In the genomic region with DNA sequence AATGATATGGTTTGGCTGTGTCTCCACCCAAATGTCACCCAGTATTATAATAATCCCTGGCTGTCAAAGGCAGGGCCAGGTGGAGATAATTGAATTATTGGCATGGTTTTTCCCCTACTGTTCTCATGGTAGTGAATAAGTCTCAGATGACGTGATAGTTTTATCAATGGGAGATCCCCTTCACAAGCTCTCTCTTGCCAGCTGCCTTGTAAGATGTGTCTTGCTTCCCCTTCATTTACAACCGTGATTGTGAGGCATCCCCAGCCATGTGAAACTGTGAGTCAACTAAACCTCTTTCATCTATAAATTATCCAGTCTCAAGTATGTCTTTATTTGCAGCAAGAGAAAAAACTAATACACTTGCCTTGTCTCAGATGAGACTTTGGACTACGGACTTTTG, we compare ENCODE assay signal across 34 cellular contexts.
DNase-seq lines count a peak whose midpoint lies in the region; ATAC-seq, FAIRE-seq and TF ChIP-seq lines count a peak whose summit lies in the region.
"Had no signal": no experiment of that assay in that cellular context is flagged by ENCODE, and none has a peak within 500 bp of the region (broad histone marks: within the 10 kb centered on the region; RNA-seq: fewer than 3 reads in every experiment).

No MANE protein-coding gene starts in this region.

- 13% methylated on average over 3 of the region's 3 CpGs for WGBS in GM12878 (ENCODE audit: insufficient coverage, insufficient replicate concordance, low lambda C conversion rate, missing lambda C conversion rate)

- no peak for TF ChIP-seq EP300 in GM12878 (IDR thresholded peaks at IDR 0.05; ENCODE audit: borderline replicate concordance in 1 of 2, control insufficient read depth in 1 of 2, low read depth in 2 of 2, low read length in 2 of 2)

- H3K4me3 Mint-ChIP-seq in activated T-helper 17 cell treated with anti-CD3 and anti-CD28 coated beads, Interleukin-2, amount 50 U/mL, for 72 hours = no peak overlapping the region
- H3K4me3 Mint-ChIP-seq in nephron progenitor cell = no peak overlapping the region
- H3K4me3 Mint-ChIP-seq: B cell; CD14-positive monocyte; CD4-positive, alpha-beta memory T cell; CD4-positive, alpha-beta T cell; CD4-positive, CD25-positive, alpha-beta regulatory T cell; CD8-positive, alpha-beta memory T cell; CD8-positive, alpha-beta T cell had no signal

- DNase-seq in GM12878 (ENCODE audit: low read depth, low spot score) (no peak), foreskin keratinocyte (peak; percentile 26 to 30), nephron progenitor cell (no peak), NCI-H748 (lab: John Stamatoyannopoulos, UW; ENCODE audit: unreplicated experiment) (no peak), C1 segment of cervical spinal cord (lab: John Stamatoyannopoulos, UW) (no peak)
- DNase-seq: 8988T; ACHN; AML-193; BE2C; Caco-2; Calu3; CD4-positive, alpha-beta memory T cell; CD4-positive, alpha-beta T cell; CD4-positive, CD25-positive, alpha-beta regulatory T cell; CD8-positive, alpha-beta memory T cell; CD8-positive, alpha-beta T cell; COR-L47; DMS 273 treated with DMSO at 0.1 percent for 48 hours; DMS153; DMS53; DMS79; DMS79 treated with DMSO at 0.1 percent for 48 hours; DND-41; EL had no signal

- H3K9me3 ChIP-seq in GM12878 (replicated peaks; ENCODE audit: control insufficient read depth, insufficient read depth, low read length) = no peaks in the 10 kb centered on the region
- H3K9me3 ChIP-seq: A549; BE2C; BLaER1; BLaER1 treated with 17β-estradiol and CSF1 and Interleukin-3, amounts not matched to agents 10 nM and 100 nM; Caco-2 had no signal

- H3K27ac Mint-ChIP-seq in activated T-helper 17 cell treated with anti-CD3 and anti-CD28 coated beads, Interleukin-2, amount 50 U/mL, for 72 hours = no peak overlapping the region
- no peak overlapping the region for H3K27ac Mint-ChIP-seq in nephron progenitor cell
- H3K27ac Mint-ChIP-seq: B cell; CD14-positive monocyte; CD4-positive, alpha-beta memory T cell; CD4-positive, alpha-beta T cell; CD4-positive, CD25-positive, alpha-beta regulatory T cell; CD8-positive, alpha-beta memory T cell; CD8-positive, alpha-beta T cell had no signal

- SMC1A ChIA-PET in GM12878 (lab: Charles Lee; ENCODE audit: uncharacterized antibody, unreplicated experiment) = no interaction called here

- H3K4me2 ChIP-seq in GM12878 (ENCODE audit: control insufficient read depth, insufficient read depth) = no peak overlapping the region
- H3K4me2 ChIP-seq: A549; BLaER1; BLaER1 treated with 17β-estradiol and CSF1 and Interleukin-3, amounts not matched to agents 10 nM and 100 nM had no signal

- in situ Hi-C loops in GM12878 (cut with MboI) = no loop called here

- H4K20me1 ChIP-seq in GM12878 (ENCODE audit: control insufficient read depth, insufficient read depth) = no peaks in the 10 kb centered on the region
- H4K20me1 ChIP-seq: BLaER1; BLaER1 treated with 17β-estradiol and CSF1 and Interleukin-3, amounts not matched to agents 10 nM and 100 nM had no signal

- no peaks in the 10 kb centered on the region for H3K36me3 ChIP-seq in GM12878 (ENCODE audit: control insufficient read depth in 2 of 2, insufficient read depth in 2 of 2, low read length in 1 of 2)
- H3K36me3 ChIP-seq: BE2C; BLaER1; BLaER1 treated with 17β-estradiol and CSF1 and Interleukin-3, amounts not matched to agents 10 nM and 100 nM had no signal

- no peaks in the 10 kb centered on the region for H3K4me1 Mint-ChIP-seq in activated T-helper 17 cell treated with anti-CD3 and anti-CD28 coated beads, Interleukin-2, amount 50 U/mL, for 72 hours
- H3K4me1 Mint-ChIP-seq in nephron progenitor cell = no peaks in the 10 kb centered on the region
- H3K4me1 Mint-ChIP-seq: B cell; CD14-positive monocyte; CD4-positive, alpha-beta memory T cell; CD4-positive, CD25-positive, alpha-beta regulatory T cell; CD8-positive, alpha-beta memory T cell had no signal

- no peak for TF ChIP-seq POLR2A in GM12878 (IDR thresholded peaks at IDR 0.05; ENCODE audit: low read depth, low read length)

- intact Hi-C loops in GM12878 (cut with micrococcal nuclease; ENCODE audit: unreplicated experiment) = no loop called here

- H3K27me3 ChIP-seq in GM12878 (replicated peaks in 1 of 2; ENCODE audit: control insufficient read depth in 2 of 2, insufficient read depth in 2 of 2, low read length in 1 of 2) = no peaks in the 10 kb centered on the region
- H3K27me3 ChIP-seq in foreskin keratinocyte = no peaks in the 10 kb centered on the region
- H3K27me3 ChIP-seq: BE2C; BLaER1; BLaER1 treated with 17β-estradiol and CSF1 and Interleukin-3, amounts not matched to agents 10 nM and 100 nM had no signal

- no peaks in the 10 kb centered on the region for H3K36me3 Mint-ChIP-seq in activated T-helper 17 cell treated with anti-CD3 and anti-CD28 coated beads, Interleukin-2, amount 50 U/mL, for 72 hours (ENCODE audit: low read depth)
- no peaks in the 10 kb centered on the region for H3K36me3 Mint-ChIP-seq in nephron progenitor cell (ENCODE audit: low read depth)
- H3K36me3 Mint-ChIP-seq: CD14-positive monocyte; CD4-positive, alpha-beta memory T cell; CD4-positive, CD25-positive, alpha-beta regulatory T cell; CD8-positive, alpha-beta memory T cell; CD8-positive, alpha-beta T cell had no signal

- FAIRE-seq in GM12878 (lab: Jason Lieb, UNC) = no peak
- FAIRE-seq: A204.1, A549, D721Med had no signal

- no peak overlapping the region for H3K4me3 ChIP-seq in GM12878
- H3K4me3 ChIP-seq: A549; BLaER1; BLaER1 treated with 17β-estradiol and CSF1 and Interleukin-3, amounts not matched to agents 10 nM and 100 nM had no signal

- POLR2A ChIA-PET in GM12878 (lab: Charles Lee) = no interaction called here

- no peak for TF ChIP-seq RAD21 in GM12878 (IDR thresholded peaks at IDR 0.05; ENCODE audit: insufficient read depth, low read depth, low read length)

- no peak overlapping the region for H2AFZ ChIP-seq in GM12878 (ENCODE audit: control insufficient read depth, low read depth, low read length)

- peak; percentile 61 for ATAC-seq in activated T-helper 17 cell treated with anti-CD3 and anti-CD28 coated beads, Interleukin-2, amount 50 U/mL, for 72 hours (replicated peaks)
- ATAC-seq in GM12878 (peak; percentile 46), foreskin keratinocyte (peak; percentile 41)
- ATAC-seq: A549; CD8-positive, alpha-beta T cell had no signal

- H3K4me1 ChIP-seq in GM12878 (ENCODE audit: control insufficient read depth, insufficient read depth, low read length) (no peaks in the 10 kb centered on the region), foreskin keratinocyte (no peaks in the 10 kb centered on the region)
- H3K4me1 ChIP-seq: A549; BE2C; BLaER1; BLaER1 treated with 17β-estradiol and CSF1 and Interleukin-3, amounts not matched to agents 10 nM and 100 nM; Caco-2 had no signal

- BruUV-seq in GM12878 (replicated peaks; lab: Mats Ljungman, UMichigan) = no TSS peak

- H3K9me3 Mint-ChIP-seq in activated T-helper 17 cell treated with anti-CD3 and anti-CD28 coated beads, Interleukin-2, amount 50 U/mL, for 72 hours = peaks cover 24% of the 10 kb centered on the region
- H3K9me3 Mint-ChIP-seq in nephron progenitor cell = peaks cover 8% of the 10 kb centered on the region

- TF ChIP-seq CTCF in GM12878 (IDR thresholded peaks at IDR 0.05 in 2 of 3, conservative IDR thresholded peaks at IDR 0.05 in 1 of 3; ENCODE audit: control insufficient read depth in 2 of 3, extremely low read depth in 1 of 3, insufficient read depth in 1 of 3, low read depth in 3 of 3, low read length in 3 of 3) (no peak), foreskin keratinocyte (conservative IDR thresholded peaks at IDR 0.05) (no peak), nephron progenitor cell (IDR thresholded peaks at IDR 0.05) (no peak)

- H3K27ac ChIP-seq in GM12878 (ENCODE audit: control insufficient read depth, insufficient read depth) (no peak overlapping the region), foreskin keratinocyte (no peak overlapping the region)
- H3K27ac ChIP-seq: 22Rv1; A549; BLaER1; BLaER1 treated with 17β-estradiol and CSF1 and Interleukin-3, amounts not matched to agents 10 nM and 100 nM; C4-2B had no signal

- H3K79me2 ChIP-seq in GM12878 (ENCODE audit: control insufficient read depth, insufficient read depth, low read length) = no peaks in the 10 kb centered on the region

- CTCF ChIA-PET in GM12878 (lab: Yijun Ruan, JAX) = no interaction called here

- no peaks in the 10 kb centered on the region for H3K27me3 Mint-ChIP-seq in activated T-helper 17 cell treated with anti-CD3 and anti-CD28 coated beads, Interleukin-2, amount 50 U/mL, for 72 hours
- no peaks in the 10 kb centered on the region for H3K27me3 Mint-ChIP-seq in nephron progenitor cell (ENCODE audit: low read depth, poor library complexity)
- H3K27me3 Mint-ChIP-seq: B cell; CD4-positive, alpha-beta memory T cell; CD4-positive, alpha-beta T cell; CD4-positive, CD25-positive, alpha-beta regulatory T cell; CD8-positive, alpha-beta memory T cell had no signal

- no peak overlapping the region for H3K9ac ChIP-seq in GM12878 (ENCODE audit: control insufficient read depth, insufficient read depth, low read length)
- H3K9ac ChIP-seq: BLaER1; BLaER1 treated with 17β-estradiol and CSF1 and Interleukin-3, amounts not matched to agents 10 nM and 100 nM had no signal

- RAD21 ChIA-PET in GM12878 (lab: Charles Lee; ENCODE audit: unreplicated experiment) = no interaction called here

TF ChIP-seq in GM12878, 131 proteins besides CTCF, POLR2A, EP300 and RAD21:
- TF ChIP-seq, protein P1, sequence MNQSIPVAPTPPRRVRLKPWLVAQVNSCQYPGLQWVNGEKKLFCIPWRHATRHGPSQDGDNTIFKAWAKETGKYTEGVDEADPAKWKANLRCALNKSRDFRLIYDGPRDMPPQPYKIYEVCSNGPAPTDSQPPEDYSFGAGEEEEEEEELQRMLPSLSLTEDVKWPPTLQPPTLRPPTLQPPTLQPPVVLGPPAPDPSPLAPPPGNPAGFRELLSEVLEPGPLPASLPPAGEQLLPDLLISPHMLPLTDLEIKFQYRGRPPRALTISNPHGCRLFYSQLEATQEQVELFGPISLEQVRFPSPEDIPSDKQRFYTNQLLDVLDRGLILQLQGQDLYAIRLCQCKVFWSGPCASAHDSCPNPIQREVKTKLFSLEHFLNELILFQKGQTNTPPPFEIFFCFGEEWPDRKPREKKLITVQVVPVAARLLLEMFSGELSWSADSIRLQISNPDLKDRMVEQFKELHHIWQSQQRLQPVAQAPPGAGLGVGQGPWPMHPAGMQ (IDR thresholded peaks at IDR 0.05; ENCODE audit: borderline replicate concordance) = no peak
- TF ChIP-seq ATF7 (IDR thresholded peaks at IDR 0.05; ENCODE audit: low read depth) = peak; percentile 58

Comparison
In these comparisons a context has a peak if more than half of its experiments do, and no peak if none do; other contexts are left out.
1. DNase-seq: peak in foreskin keratinocyte (2 of 2); none in GM12878 (single experiment), nephron progenitor cell (single experiment), NCI-H748 (single experiment) and C1 segment of cervical spinal cord (0 of 14).
2. Peak in every context shown above with its lines, with median percentiles within 50 percentile points of each other: ATAC-seq.